11 cellular contexts compared by ENCODE assay signal in the genomic region with DNA sequence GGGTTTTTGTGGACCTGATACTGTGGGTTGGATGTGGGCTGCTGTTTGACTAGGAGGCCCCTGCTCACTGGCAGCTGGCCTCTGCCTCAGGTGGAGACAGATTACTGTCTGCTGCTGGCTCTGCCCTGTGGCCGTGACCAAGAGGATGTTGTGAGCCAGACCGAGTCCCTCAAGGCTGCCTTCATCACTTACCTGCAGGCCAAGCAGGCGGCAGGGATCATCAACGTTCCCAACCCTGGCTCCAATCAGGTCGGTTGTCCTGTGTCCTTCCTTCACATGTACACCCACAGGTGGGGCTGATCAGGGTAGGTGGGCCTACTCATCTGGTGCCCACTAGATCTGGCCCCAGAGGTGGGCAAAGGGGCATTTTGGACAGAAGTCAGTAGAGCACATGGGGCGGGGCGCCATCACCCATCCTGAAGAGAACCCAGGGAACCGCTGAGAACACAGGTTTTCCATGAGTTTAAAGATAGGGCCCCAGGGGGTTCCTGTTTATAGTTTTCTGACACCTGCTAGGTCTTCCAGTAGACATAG. TPM values are rescaled to one million over a fixed set of nuclear protein-coding genes. Genes with fewer than 3 reads are reported as not detected.
A peak's percentile ranks its signal among the peaks of the same experiment; 100 is the strongest.
DNase-seq lines count a peak whose midpoint lies in the region; ATAC-seq and TF ChIP-seq lines count a peak whose summit lies in the region.
"Had no signal": no experiment of that assay in that cellular context is flagged by ENCODE, and none has a peak within 500 bp of the region (broad histone marks: within the 10 kb centered on the region; RNA-seq: fewer than 3 reads in every experiment).

No MANE protein-coding gene starts in this region.

- no peaks in the 10 kb centered on the region for H3K9me3 ChIP-seq in CD4-positive, CD25-positive, alpha-beta regulatory T cell (ENCODE audit: control insufficient read depth in 2 of 2, low read length in 2 of 2)
- H3K9me3 ChIP-seq in OCI-LY1 (ENCODE audit: low read length) (no peaks in the 10 kb centered on the region), esophagus muscularis mucosa (no peaks in the 10 kb centered on the region), gastrocnemius medialis (no peaks in the 10 kb centered on the region)

- H3K4me3 Mint-ChIP-seq in CD4-positive, CD25-positive, alpha-beta regulatory T cell, result no peak overlapping the region

- no peak overlapping the region for H3K4me3 ChIP-seq in CD4-positive, CD25-positive, alpha-beta regulatory T cell (ENCODE audit: low read depth, low read length)
- H3K4me3 ChIP-seq in OCI-LY1 (ENCODE audit: low read depth, low read length, poor library complexity, severe bottlenecking) (no peak overlapping the region), esophagus muscularis mucosa (no peak overlapping the region), gastrocnemius medialis (no peak overlapping the region)

- no peaks in the 10 kb centered on the region for H3K9me3 Mint-ChIP-seq in CD4-positive, CD25-positive, alpha-beta regulatory T cell

- no peak overlapping the region for H3K9ac ChIP-seq in OCI-LY1 (ENCODE audit: low read length)

- no peak overlapping the region for H3K27ac ChIP-seq in CD4-positive, CD25-positive, alpha-beta regulatory T cell (ENCODE audit: insufficient read depth, low read length, poor library complexity, severe bottlenecking)
- H3K27ac ChIP-seq in OCI-LY1 (ENCODE audit: low read depth, low read length, poor library complexity, severe bottlenecking) (peak overlapping the region; percentile 26), esophagus muscularis mucosa (replicated peaks in 1 of 4) (peak overlapping the region; percentile 45 to 67 (median 61)), gastrocnemius medialis (peak overlapping the region in 3 of 4 donors; percentile 26 to 58 (median 44))
- H3K27ac ChIP-seq: WERI-Rb-1 had no signal

- in situ Hi-C loops in gastrocnemius medialis (cut with MboI; ENCODE audit: low sequenced_read_pairs in 4 of 4), result no loop called here

- intact Hi-C loops in esophagus muscularis mucosa (cut with DNase I), result no loop called here
- intact Hi-C loops in gastrocnemius medialis (cut with DNase I; ENCODE audit: low total_unique reads), result no loop called here

- H3K4me1 ChIP-seq in CD4-positive, CD25-positive, alpha-beta regulatory T cell (ENCODE audit: control insufficient read depth, insufficient read depth, low read length, poor library complexity, severe bottlenecking), result no peaks in the 10 kb centered on the region
- peaks cover 9% of the 10 kb centered on the region for H3K4me1 ChIP-seq in OCI-LY1 (ENCODE audit: insufficient read depth, low read length, severe bottlenecking)
- peaks cover 4 to 28% (median 18%) of the 10 kb centered on the region in 4 donors for H3K4me1 ChIP-seq in esophagus muscularis mucosa
- H3K4me1 ChIP-seq in gastrocnemius medialis, result peaks cover 8% of the 10 kb centered on the region in 2 donors

- H3K9me2 ChIP-seq in OCI-LY1 (ENCODE audit: low read depth, low read length), result no peaks in the 10 kb centered on the region

- no peak for TF ChIP-seq CTCF in OCI-LY1 (IDR thresholded peaks at IDR 0.05; ENCODE audit: low read length)
- no peak for TF ChIP-seq CTCF in esophagus muscularis mucosa (IDR thresholded peaks at IDR 0.05)
- no peak for TF ChIP-seq CTCF in gastrocnemius medialis (IDR thresholded peaks at IDR 0.05 in 4 of 5, conservative IDR thresholded peaks at IDR 0.05 in 1 of 5)

- peaks cover 83% of the 10 kb centered on the region for H3K36me3 ChIP-seq in CD4-positive, CD25-positive, alpha-beta regulatory T cell (ENCODE audit: control insufficient read depth, insufficient read depth, low read length)
- peaks cover 97% of the 10 kb centered on the region for H3K36me3 ChIP-seq in OCI-LY1 (ENCODE audit: insufficient read depth, low read length)
- peaks cover 66 to 100% (median 97%) of the 10 kb centered on the region in 4 donors for H3K36me3 ChIP-seq in esophagus muscularis mucosa
- peaks cover 0 to 93% of the 10 kb centered on the region in 2 donors for H3K36me3 ChIP-seq in gastrocnemius medialis

- DNase-seq in CD4-positive, CD25-positive, alpha-beta regulatory T cell, result no peak
- no peak for DNase-seq in esophagus muscularis mucosa (ENCODE audit: extremely low spot score)
- DNase-seq in gastrocnemius medialis, result no peak
- DNase-seq in dermis blood vessel endothelial cell, result no peak
- no peak for DNase-seq in activated gamma-delta T cell (lab: John Stamatoyannopoulos, UW)
- DNase-seq in kidney glomerular epithelial cell (lab: John Stamatoyannopoulos, UW), result no peak
- DNase-seq: erythroblast, NCI-H1436 treated with DMSO at 0.1 percent for 48 hours, WERI-Rb-1 had no signal

- no peak overlapping the region for H2AFZ ChIP-seq in OCI-LY1 (ENCODE audit: low read length)

- peaks cover 37% of the 10 kb centered on the region for H3K36me3 Mint-ChIP-seq in CD4-positive, CD25-positive, alpha-beta regulatory T cell

- WGBS in esophagus muscularis mucosa, result 96% methylated on average over 4 of the region's 8 CpGs

- no peak overlapping the region for H3K4me2 ChIP-seq in OCI-LY1 (ENCODE audit: low read length)

- no peaks in the 10 kb centered on the region for H3F3A ChIP-seq in OCI-LY1 (ENCODE audit: insufficient read depth, low read length)

- no peaks in the 10 kb centered on the region for H4K20me1 ChIP-seq in OCI-LY1 (ENCODE audit: insufficient read depth, low read length)

- TF ChIP-seq POLR2A in esophagus muscularis mucosa (IDR thresholded peaks at IDR 0.05; ENCODE audit: low read depth), result no peak
- TF ChIP-seq POLR2A in gastrocnemius medialis (IDR thresholded peaks at IDR 0.05), result no peak

- peaks cover 0 to 5% (median 0%) of the 10 kb centered on the region in 4 donors for H3K4me1 Mint-ChIP-seq in CD4-positive, CD25-positive, alpha-beta regulatory T cell

- TF ChIP-seq EP300 in esophagus muscularis mucosa (IDR thresholded peaks at IDR 0.05), result no peak

- H3K27ac Mint-ChIP-seq in CD4-positive, CD25-positive, alpha-beta regulatory T cell, result peak overlapping the region in 2 of 3 donors; percentile 52 to 77

- no peak for ATAC-seq in CD4-positive, CD25-positive, alpha-beta regulatory T cell (ENCODE audit: low read depth in 2 of 2)
- ATAC-seq in gastrocnemius medialis (no peak), HG03460 (IDR thresholded peaks at IDR 0.05; ENCODE audit: unreplicated experiment) (no peak)

- H3K79me2 ChIP-seq in OCI-LY1 (ENCODE audit: insufficient read depth, low read length), result no peaks in the 10 kb centered on the region

- no peaks in the 10 kb centered on the region for H3K27me3 ChIP-seq in CD4-positive, CD25-positive, alpha-beta regulatory T cell (ENCODE audit: control insufficient read depth, insufficient read depth, low read length)
- H3K27me3 ChIP-seq in OCI-LY1 (ENCODE audit: insufficient read depth, low read length) (no peaks in the 10 kb centered on the region), esophagus muscularis mucosa (no peaks in the 10 kb centered on the region), gastrocnemius medialis (no peaks in the 10 kb centered on the region)

- H3K27me3 Mint-ChIP-seq in CD4-positive, CD25-positive, alpha-beta regulatory T cell, result no peaks in the 10 kb centered on the region

RNA-seq across cellular contexts. Expression of gene ZBTB17, which starts 37.2 kb away (rescaled TPM):
- total RNA-seq in CD4-positive, CD25-positive, alpha-beta regulatory T cell, result 93.0 TPM
- 10 to 100 TPM; 13.5 to 20.9 (median 16.3) TPM for polyA plus RNA-seq in CD4-positive, CD25-positive, alpha-beta regulatory T cell
- total RNA-seq in esophagus muscularis mucosa (10 to 100 TPM; 29.5 to 40.8 (median 34.6) TPM), gastrocnemius medialis (10 to 100 TPM; 25.9 to 44.1 (median 31.5) TPM), dermis blood vessel endothelial cell (45.6 and 49.7 TPM in 2 replicates)
